8 cellular contexts compared by ENCODE assay signal in the genomic region with DNA sequence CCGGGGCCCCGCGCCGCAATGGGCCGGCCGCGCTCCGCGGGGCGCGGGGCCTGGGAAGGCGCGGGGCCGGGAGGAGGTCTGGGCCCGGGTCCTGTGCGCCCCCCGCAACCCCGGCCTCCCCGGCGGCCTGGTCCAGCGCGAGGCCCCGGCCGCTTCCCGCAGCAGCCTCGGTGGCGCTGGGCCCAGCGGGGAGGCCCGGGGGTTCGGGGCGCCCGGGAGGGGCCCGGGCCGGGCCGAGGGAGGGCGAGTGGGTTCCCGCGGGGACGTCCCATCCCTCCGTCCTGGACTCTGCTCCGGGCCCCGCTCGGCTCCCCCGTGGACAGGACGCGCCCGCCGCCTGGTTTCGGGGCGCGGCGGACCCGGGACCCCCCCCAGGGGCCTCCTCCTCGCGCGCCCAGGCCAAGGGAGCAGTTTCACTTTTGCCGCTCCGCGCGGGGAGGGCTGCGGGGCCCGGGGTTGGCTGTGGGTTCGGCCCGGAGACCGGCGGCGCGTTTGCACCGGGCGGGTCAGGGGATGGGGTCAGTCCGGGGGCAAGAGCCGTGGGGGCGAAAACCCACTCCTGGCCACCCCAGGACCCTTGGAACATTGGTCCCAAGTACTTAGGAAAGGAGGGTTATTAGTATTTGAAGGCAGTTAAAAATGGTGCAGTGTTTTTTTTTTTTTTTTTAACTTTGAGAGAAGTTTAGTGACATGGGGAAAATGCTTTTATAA. TPM values are rescaled to one million over a fixed set of nuclear protein-coding genes. Genes with fewer than 3 reads are reported as not detected.
DNase-seq lines count a peak whose midpoint lies in the region; ATAC-seq and TF ChIP-seq lines count a peak whose summit lies in the region.

No MANE protein-coding gene starts in this region.

- peak; percentile 58 for ATAC-seq in activated CD8-positive, alpha-beta T cell treated with anti-CD3 and anti-CD28 coated beads, Interleukin-2, amount 10 ng/mL, durations not matched to agents 7 days and 5 days
- ATAC-seq in thoracic aorta (ENCODE audit: insufficient number of reproducible peaks, low FRiP score, low read depth), result no peak

- peak overlapping the region; percentile 86 for H3K27ac Mint-ChIP-seq in activated CD8-positive, alpha-beta T cell treated with anti-CD3 and anti-CD28 coated beads, Interleukin-2, amount 10 ng/mL, durations not matched to agents 7 days and 5 days

- peaks cover 5 to 22% of the 10 kb centered on the region in 2 donors for H3K4me1 ChIP-seq in thoracic aorta (ENCODE audit: control insufficient read depth in 1 of 2, low read depth in 2 of 2)

- no peaks in the 10 kb centered on the region for H3K27me3 ChIP-seq in thoracic aorta (replicated peaks; ENCODE audit: insufficient read depth)

- CTCF ChIA-PET in activated CD8-positive, alpha-beta T cell treated with anti-CD3 and anti-CD28 coated beads, Interleukin-2, amount 10 ng/mL, durations not matched to agents 7 days and 5 days (lab: Charles Lee), result interaction anchor here (1.5 kb wide), 1 partner anchor 110 kb away, joined by 5 read pairs; no protein-coding TSS in a partner anchor

- peak overlapping the region; percentile 69 to 71 for H3K27ac ChIP-seq in thoracic aorta

- no peaks in the 10 kb centered on the region for H3K27me3 Mint-ChIP-seq in activated CD8-positive, alpha-beta T cell treated with anti-CD3 and anti-CD28 coated beads, Interleukin-2, amount 10 ng/mL, durations not matched to agents 7 days and 5 days (ENCODE audit: low read depth)

- peaks cover 27% of the 10 kb centered on the region for H3K36me3 Mint-ChIP-seq in activated CD8-positive, alpha-beta T cell treated with anti-CD3 and anti-CD28 coated beads, Interleukin-2, amount 10 ng/mL, durations not matched to agents 7 days and 5 days (ENCODE audit: low read depth)

- TF ChIP-seq POLR2A in erythroblast (IDR thresholded peaks at IDR 0.05; ENCODE audit: low read length), result peak; percentile 39

- peak overlapping the region; percentile 97 for H3K4me3 ChIP-seq in thoracic aorta

- peak overlapping the region; percentile 81 for H3K4me3 Mint-ChIP-seq in activated CD8-positive, alpha-beta T cell treated with anti-CD3 and anti-CD28 coated beads, Interleukin-2, amount 10 ng/mL, durations not matched to agents 7 days and 5 days

- TF ChIP-seq CTCF in thoracic aorta (IDR thresholded peaks at IDR 0.05), result no peak

- POLR2A ChIA-PET in activated CD8-positive, alpha-beta T cell treated with anti-CD3 and anti-CD28 coated beads, Interleukin-2, amount 10 ng/mL, durations not matched to agents 7 days and 5 days (lab: Charles Lee), result no interaction called here

- no peaks in the 10 kb centered on the region for H3K9me3 Mint-ChIP-seq in activated CD8-positive, alpha-beta T cell treated with anti-CD3 and anti-CD28 coated beads, Interleukin-2, amount 10 ng/mL, durations not matched to agents 7 days and 5 days (ENCODE audit: insufficient read depth)

- H3K4me1 Mint-ChIP-seq in activated CD8-positive, alpha-beta T cell treated with anti-CD3 and anti-CD28 coated beads, Interleukin-2, amount 10 ng/mL, durations not matched to agents 7 days and 5 days (ENCODE audit: low read depth), result peaks cover 44% of the 10 kb centered on the region

- no peaks in the 10 kb centered on the region for H3K36me3 ChIP-seq in thoracic aorta

- no peaks in the 10 kb centered on the region for H3K9me3 ChIP-seq in thoracic aorta

- DNase-seq in GM03348 (ENCODE audit: low spot score), result peak; percentile 85
- DNase-seq in HuH-7.5 (ENCODE audit: low spot score), result peak; percentile 49
- DNase-seq in activated CD8-positive, alpha-beta T cell treated with anti-CD3 and anti-CD28 coated beads, Interleukin-2, amount 10 ng/mL, durations not matched to agents 7 days and 5 days, result peak; percentile 66
- DNase-seq in erythroblast (lab: John Stamatoyannopoulos, UW), result peak; percentile 76 to 86
- peak; percentile 33 for DNase-seq in myocyte (ENCODE audit: low read depth)
- DNase-seq in thoracic aorta (ENCODE audit: low spot score), result no peak
- no peak for DNase-seq in NCI-H2171 (lab: John Stamatoyannopoulos, UW)
- no peak for DNase-seq in pons (ENCODE audit: low spot score)

RNA-seq across cellular contexts. Expression of a gene that starts 0.6 kb away (rescaled TPM):
- 10 to 100 TPM; 70.4 to 72.5 TPM for total RNA-seq in activated CD8-positive, alpha-beta T cell treated with anti-CD3 and anti-CD28 coated beads, Interleukin-2, amount 10 ng/mL, durations not matched to agents 7 days and 5 days
- total RNA-seq in myocyte (25.8 and 31.0 TPM in 2 replicates), thoracic aorta (10 to 100 TPM; 32.8 to 37.9 TPM)
- 30.7 TPM for polyA plus RNA-seq in myocyte (2012)

Comparison
In these comparisons a context has a peak if more than half of its experiments do, and no peak if none do; other contexts are left out.
1. DNase-seq: peak in GM03348 (single experiment), HuH-7.5 (single experiment), activated CD8-positive, alpha-beta T cell treated with anti-CD3 and anti-CD28 coated beads, Interleukin-2, amount 10 ng/mL, durations not matched to agents 7 days and 5 days (single experiment), erythroblast (2 of 2) and myocyte (single experiment); none in thoracic aorta (single experiment), NCI-H2171 (single experiment) and pons (single experiment).